16 cellular contexts compared by ENCODE assay signal in genomic region chr4:52126946-52127345, GRCh38.
A peak's percentile ranks its signal among the peaks of the same experiment; 100 is the strongest.
DNase-seq lines count a peak whose midpoint lies in the region; ATAC-seq and TF ChIP-seq lines count a peak whose summit lies in the region.
"Had no signal": no experiment of that assay in that cellular context is flagged by ENCODE, and none has a peak within 500 bp of the region (broad histone marks: within the 10 kb centered on the region; RNA-seq: fewer than 3 reads in every experiment).

No MANE protein-coding gene starts in this region.

- no TSS peak for BruUV-seq in mammary epithelial cell (replicated peaks; lab: Mats Ljungman, UMichigan)

- H2AFZ ChIP-seq in mammary epithelial cell (ENCODE audit: low read depth, low read length) = no peak overlapping the region

- CTCF ChIA-PET in mammary epithelial cell (lab: Charles Lee; ENCODE audit: low non-redundant PET) = no interaction called here

- H3K27ac ChIP-seq in mammary epithelial cell (ENCODE audit: insufficient read depth, low read depth, low read length) (no peak overlapping the region), mesendoderm (ENCODE audit: low read depth, low read length) (no peak overlapping the region)
- H3K27ac ChIP-seq: coronary artery, thoracic aorta had no signal

- H3K79me2 ChIP-seq in mammary epithelial cell (ENCODE audit: insufficient read depth, low read length) (no peaks in the 10 kb centered on the region), mesendoderm (ENCODE audit: control insufficient read depth, insufficient read depth, low read length) (no peaks in the 10 kb centered on the region)

- H3K18ac ChIP-seq in mesendoderm (ENCODE audit: low read length) = no peak overlapping the region

- no peak overlapping the region for H4K8ac ChIP-seq in mesendoderm (ENCODE audit: low read depth, low read length)

- WGBS in mammary epithelial cell (ENCODE audit: low coverage, missing lambda C conversion rate) = 88% methylated on average over 5 of the region's 5 CpGs
- no CpG with 5 or more reads among the region's 5 CpGs for WGBS in mesendoderm (ENCODE audit: extremely low coverage, insufficient coverage, low lambda C conversion rate)

- no peaks in the 10 kb centered on the region for H3K27me3 ChIP-seq in BE2C
- H3K27me3 ChIP-seq in mammary epithelial cell (ENCODE audit: insufficient read depth, low read length) = no peaks in the 10 kb centered on the region
- no peaks in the 10 kb centered on the region for H3K27me3 ChIP-seq in mesendoderm (ENCODE audit: insufficient read depth, low read length, poor library complexity)

- intact Hi-C loops in mammary epithelial cell (cut with micrococcal nuclease) = no loop called here

- H3K4me1 ChIP-seq in BE2C (peaks cover 31% of the 10 kb centered on the region), mammary epithelial cell (ENCODE audit: insufficient read depth, low read length) (no peaks in the 10 kb centered on the region), mesendoderm (ENCODE audit: control insufficient read depth, low read depth, low read length) (no peaks in the 10 kb centered on the region)

- H3K23ac ChIP-seq in mesendoderm (ENCODE audit: low read length) = no peak overlapping the region

- H2AK5ac ChIP-seq in mesendoderm (ENCODE audit: low read length) = no peak overlapping the region

- in situ Hi-C loops in mammary epithelial cell (cut with MboI; ENCODE audit: low sequenced_read_pairs in 2 of 2) = no loop called here

- no peak overlapping the region for H4K5ac ChIP-seq in mesendoderm (ENCODE audit: low read length)

- DNase-seq in BE2C (peak; percentile 84), NCI-H128 (lab: John Stamatoyannopoulos, UW; ENCODE audit: unreplicated experiment) (peak; percentile 31), mammary epithelial cell (peak; percentile 55), mesendoderm (peak; percentile 5), GM20000 (ENCODE audit: low spot score) (no peak), OCI-M2 (lab: John Stamatoyannopoulos, UW; ENCODE audit: unreplicated experiment) (no peak)
- DNase-seq: activated CD4-positive, alpha-beta T cell treated with anti-CD3 and anti-CD28 coated beads for 4 hours; activated naive CD8-positive, alpha-beta T cell treated with anti-CD3 and anti-CD28 coated beads, Interleukin-2, amount 50 U/mL, for 24 hours; midbrain; NCI-H1092; T-helper 2 cell had no signal

- ATAC-seq in HG02970 (IDR thresholded peaks at IDR 0.05; ENCODE audit: low FRiP score, unreplicated experiment) (no peak), GM21786 (IDR thresholded peaks at IDR 0.05; ENCODE audit: unreplicated experiment) (no peak)
- ATAC-seq: activated naive CD8-positive, alpha-beta T cell treated with anti-CD3 and anti-CD28 coated beads, Interleukin-2, amount 50 U/mL, for 24 hours; GM12878 had no signal

- no peak overlapping the region for H2BK120ac ChIP-seq in mesendoderm (ENCODE audit: low read depth, low read length)

- no peak overlapping the region for H2BK5ac ChIP-seq in mesendoderm (ENCODE audit: low read length)

- H3K4me2 ChIP-seq in mammary epithelial cell (ENCODE audit: insufficient read depth, low read depth, low read length) (no peak overlapping the region), mesendoderm (ENCODE audit: low read length) (no peak overlapping the region)

- H3K36me3 ChIP-seq in BE2C (no peaks in the 10 kb centered on the region), mammary epithelial cell (ENCODE audit: insufficient read depth, low read length) (no peaks in the 10 kb centered on the region), mesendoderm (ENCODE audit: control insufficient read depth, insufficient read depth, low read length) (no peaks in the 10 kb centered on the region)
- H3K36me3 ChIP-seq: thoracic aorta had no signal

- no peak overlapping the region for H3K4ac ChIP-seq in mesendoderm (ENCODE audit: low read depth, low read length)

- no peak overlapping the region for H3K4me3 ChIP-seq in BE2C (ENCODE audit: low read depth, low read length)
- no peak overlapping the region for H3K4me3 ChIP-seq in mammary epithelial cell (replicated peaks in 1 of 3; ENCODE audit: insufficient read depth in 1 of 3, low read depth in 2 of 3, low read length in 3 of 3)
- H3K4me3 ChIP-seq in mesendoderm (ENCODE audit: low read length) = no peak overlapping the region
- H3K4me3 ChIP-seq: coronary artery, GM12878, thoracic aorta had no signal

- H4K20me1 ChIP-seq in mammary epithelial cell (ENCODE audit: insufficient read depth, low read length) = no peaks in the 10 kb centered on the region

- TF ChIP-seq CTCF in BE2C (IDR thresholded peaks at IDR 0.05; ENCODE audit: low read depth, low read length) (no peak), mammary epithelial cell (conservative IDR thresholded peaks at IDR 0.05 in 1 of 2, IDR thresholded peaks at IDR 0.05 in 1 of 2; ENCODE audit: extremely low read depth in 1 of 2, insufficient read depth in 1 of 2, low read depth in 1 of 2, low read length in 2 of 2) (no peak), GM20000 (IDR thresholded peaks at IDR 0.05; ENCODE audit: extremely low read depth, missing control alignments) (no peak)

- H3K9ac ChIP-seq in mammary epithelial cell (ENCODE audit: insufficient read depth, low read length) (no peak overlapping the region), mesendoderm (ENCODE audit: low read length) (no peak overlapping the region)

- H3K56ac ChIP-seq in mesendoderm (ENCODE audit: low read length) = no peak overlapping the region

- no peaks in the 10 kb centered on the region for H3K79me1 ChIP-seq in mesendoderm (ENCODE audit: low read length)

- H3K9me3 ChIP-seq in BE2C (peaks cover 3% of the 10 kb centered on the region; the same call in 1 of the 2 replicates), mammary epithelial cell (replicated peaks; ENCODE audit: insufficient read depth, low read length) (no peaks in the 10 kb centered on the region)
- H3K9me3 ChIP-seq: thoracic aorta had no signal

- dilution Hi-C loops in mammary epithelial cell (cut with HindIII; ENCODE audit: low sequenced_read_pairs) = no loop called here

- H2BK15ac ChIP-seq in mesendoderm (replicated peaks; ENCODE audit: low read depth) = no peak overlapping the region

Comparison
In these comparisons a context has a peak if more than half of its experiments do, and no peak if none do; other contexts are left out.
1. DNase-seq: peak in BE2C (single experiment), NCI-H128 (single experiment), mammary epithelial cell (single experiment) and mesendoderm (single experiment); none in GM20000 (single experiment) and OCI-M2 (single experiment).